Comparison of ENCODE assay signal across 21 cellular contexts in the genomic region with DNA sequence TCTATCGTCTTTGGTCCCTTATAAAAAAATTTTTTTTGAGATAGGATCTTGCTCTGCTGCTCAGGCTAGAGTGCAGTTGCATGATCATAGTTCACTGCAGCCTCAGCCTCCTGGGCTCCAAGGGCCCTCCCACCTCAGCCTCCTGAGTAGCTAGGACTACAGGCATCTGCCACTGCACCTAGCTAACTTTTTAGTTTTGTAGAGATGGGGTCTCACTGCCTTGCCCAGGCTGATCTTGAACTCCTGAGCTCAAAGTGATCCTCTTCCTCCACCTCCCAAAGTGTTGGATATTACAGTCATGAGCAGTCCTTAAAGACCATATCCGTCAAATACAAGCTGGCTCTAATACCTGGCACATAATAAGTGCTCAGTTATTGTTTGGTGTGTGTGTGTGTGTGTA. TPM values are rescaled to one million over a fixed set of nuclear protein-coding genes. Genes with fewer than 3 reads are reported as not detected.
DNase-seq lines count a peak whose midpoint lies in the region; ATAC-seq, FAIRE-seq and TF ChIP-seq lines count a peak whose summit lies in the region.
"Had no signal": no experiment of that assay in that cellular context is flagged by ENCODE, and none has a peak within 500 bp of the region (broad histone marks: within the 10 kb centered on the region; RNA-seq: fewer than 3 reads in every experiment).

No MANE protein-coding gene starts in this region.

- 0 out of 2 replicates have a peak overlapping the region, but pooled peaks have one; percentile 5 for H4K5ac ChIP-seq in IMR-90 (ENCODE audit: low read depth, low read length)

- peak overlapping the region; percentile 6; the same call in 1 of the 2 replicates for H3K4ac ChIP-seq in IMR-90 (ENCODE audit: low read depth, low read length)

- H3K18ac ChIP-seq in IMR-90 (ENCODE audit: low read depth, low read length), result peak overlapping the region; percentile 20

- dilution Hi-C loops in IMR-90 (cut with HindIII; ENCODE audit: low sequenced_read_pairs, unreplicated experiment), result no loop called here

- intact Hi-C loops in HepG2 (cut with micrococcal nuclease; ENCODE audit: unreplicated experiment), result no loop called here
- intact Hi-C loops in right lobe of liver (cut with DNase I), result no loop called here
- intact Hi-C loops in IMR-90 (cut with micrococcal nuclease), result no loop called here
- intact Hi-C loops in K562 (cut with micrococcal nuclease), result no loop called here
- intact Hi-C loops in prostate gland (cut with DNase I), result no loop called here
- intact Hi-C loops in Right ventricle myocardium superior (cut with DNase I), result no loop called here

- no peak overlapping the region for H3K9ac ChIP-seq in HepG2 (ENCODE audit: insufficient read depth, low read depth, low read length)
- no peak overlapping the region for H3K9ac ChIP-seq in IMR-90 (ENCODE audit: low read depth, low read length)
- H3K9ac ChIP-seq in K562 (ENCODE audit: insufficient read depth in 1 of 2, low read depth in 2 of 2, low read length in 2 of 2), result no peak overlapping the region
- no peak overlapping the region for H3K9ac ChIP-seq in parathyroid adenoma
- H3K9ac ChIP-seq: GM23248 had no signal

- no peaks in the 10 kb centered on the region for H3K27me3 ChIP-seq in HepG2 (ENCODE audit: control insufficient read depth in 1 of 2, insufficient read depth in 2 of 2, low read length in 2 of 2)
- H3K27me3 ChIP-seq in right lobe of liver, result no peaks in the 10 kb centered on the region
- H3K27me3 ChIP-seq in IMR-90 (ENCODE audit: control insufficient read depth, insufficient read depth, low read length), result no peaks in the 10 kb centered on the region
- H3K27me3 ChIP-seq in K562 (ENCODE audit: control insufficient read depth in 2 of 2, insufficient read depth in 2 of 2, low read length in 2 of 2), result peaks cover 0 to 4% of the 10 kb centered on the region in 2 experiments; a peak in 2 of 5 replicates
- H3K27me3 ChIP-seq in parathyroid adenoma (ENCODE audit: control insufficient read depth, insufficient read depth, low read length), result no peaks in the 10 kb centered on the region
- no peaks in the 10 kb centered on the region for H3K27me3 ChIP-seq in prostate gland (replicated peaks; ENCODE audit: insufficient read depth)

- no peaks in the 10 kb centered on the region for H3K9me3 ChIP-seq in HepG2 (ENCODE audit: low read length)
- no peaks in the 10 kb centered on the region for H3K9me3 ChIP-seq in right lobe of liver
- H3K9me3 ChIP-seq in IMR-90 (ENCODE audit: control insufficient read depth, insufficient read depth, low read length), result no peaks in the 10 kb centered on the region
- H3K9me3 ChIP-seq in K562 (replicated peaks; ENCODE audit: control insufficient read depth, insufficient read depth, low read depth, low read length), result no peaks in the 10 kb centered on the region
- H3K9me3 ChIP-seq in parathyroid adenoma (ENCODE audit: control insufficient read depth, low read length), result no peaks in the 10 kb centered on the region
- H3K9me3 ChIP-seq in prostate gland, result no peaks in the 10 kb centered on the region
- H3K9me3 ChIP-seq: Caco-2 had no signal

- DNase-seq in HepG2 (ENCODE audit: low spot score) (no peak), right lobe of liver (no peak), IMR-90 (no peak), K562 (ENCODE audit: extremely low read depth in 1 of 4, low spot score in 3 of 4) (no peak), prostate gland (ENCODE audit: low spot score) (no peak), NOMO-1 treated with DMSO at 0.1 percent for 48 hours (lab: John Stamatoyannopoulos, UW; ENCODE audit: unreplicated experiment) (no peak), Right ventricle myocardium superior (no peak)
- DNase-seq: ACHN; C1 segment of cervical spinal cord; Caco-2; CD4-positive, CD25-positive, alpha-beta regulatory T cell; CD8-positive, alpha-beta T cell; DMS153; DND-41; GM23248; H9 had no signal

- no peak overlapping the region for H2BK20ac ChIP-seq in IMR-90 (ENCODE audit: low read depth, low read length)

- POLR2A ChIA-PET in HepG2 (lab: Yijun Ruan, JAX), result interaction anchor here (1.4 kb wide), 1 partner anchor 15 kb away, joined by 4 read pairs; no protein-coding TSS in a partner anchor
- POLR2A ChIA-PET in IMR-90 (lab: Charles Lee; ENCODE audit: unreplicated experiment), result interaction anchor here (0.6 kb wide), 1 partner anchor 26 kb away, joined by 9 read pairs; no protein-coding TSS in a partner anchor
- POLR2A ChIA-PET in K562 (lab: Yijun Ruan, JAX), result no interaction called here

- CTCF ChIA-PET in HepG2 (lab: Yijun Ruan, JAX; ENCODE audit: low intra/inter-chr PET ratio, low total read pairs) (no interaction called here), IMR-90 (lab: Yijun Ruan, JAX) (interaction anchor here (0.5 to 1.2 kb wide), 2 partner anchors 10 to 43 kb away, joined by 3 read pairs; no protein-coding TSS in a partner anchor), K562 (lab: Yijun Ruan, JAX; ENCODE audit: low intra/inter-chr PET ratio) (no interaction called here)

- ATAC-seq in HepG2 (no peak), right lobe of liver (no peak), IMR-90 (ENCODE audit: low read depth) (no peak; the same call in 1 of the 2 replicates), K562 (no peak), Right ventricle myocardium superior (ENCODE audit: poor library complexity) (no peak)
- ATAC-seq: CD8-positive, alpha-beta T cell; HCT116 had no signal

- H3K14ac ChIP-seq in IMR-90 (replicated peaks; ENCODE audit: low read depth, low read length), result peak overlapping the region; percentile 24

- in situ Hi-C loops in HepG2 (cut with HindIII; ENCODE audit: extremely low pct_ligation_motif_present, low pct_unique_long_range_greater_than_20kb), result no loop called here
- in situ Hi-C loops in IMR-90 (cut with MboI; ENCODE audit: low sequenced_read_pairs), result no loop called here
- in situ Hi-C loops in K562 (cut with MboI), result no loop called here

- H4K91ac ChIP-seq in IMR-90 (ENCODE audit: insufficient read depth, low read depth, low read length), result no peak overlapping the region

- H2AK9ac ChIP-seq in IMR-90 (replicated peaks; ENCODE audit: low read depth, low read length, poor library complexity), result no peak overlapping the region

- H2BK5ac ChIP-seq in IMR-90 (ENCODE audit: low read depth, low read length, poor library complexity, severe bottlenecking), result peak overlapping the region; percentile 45

- BruUV-seq in HepG2 (replicated peaks; lab: Mats Ljungman, UMichigan) (no TSS peak), IMR-90 (replicated peaks; lab: Mats Ljungman, UMichigan) (no TSS peak), K562 (replicated peaks; lab: Mats Ljungman, UMichigan) (no TSS peak)

- H3K4me1 ChIP-seq in HepG2 (ENCODE audit: insufficient read depth, low read length) (peaks cover 8% of the 10 kb centered on the region; the same call in 1 of the 2 replicates), right lobe of liver (no peaks in the 10 kb centered on the region), IMR-90 (ENCODE audit: control insufficient read depth, insufficient read depth, low read length) (peaks cover 10% of the 10 kb centered on the region), K562 (replicated peaks in 1 of 2; ENCODE audit: control insufficient read depth in 2 of 2, insufficient read depth in 2 of 2, low read length in 2 of 2) (no peaks in the 10 kb centered on the region), parathyroid adenoma (peaks cover 31% of the 10 kb centered on the region), prostate gland (replicated peaks) (no peaks in the 10 kb centered on the region)

- H2AFZ ChIP-seq in HepG2 (ENCODE audit: low read length), result no peak overlapping the region
- H2AFZ ChIP-seq in IMR-90 (replicated peaks; ENCODE audit: low read length, poor library complexity), result no peak overlapping the region
- no peak overlapping the region for H2AFZ ChIP-seq in K562 (ENCODE audit: low read depth, low read length)
- H2AFZ ChIP-seq in parathyroid adenoma, result no peak overlapping the region
- H2AFZ ChIP-seq: GM23248 had no signal

- 94% methylated on average over 2 of the region's 2 CpGs for WGBS in HepG2 (ENCODE audit: low lambda C conversion rate)
- 86% methylated on average over 2 of the region's 2 CpGs for WGBS in right lobe of liver (ENCODE audit: insufficient coverage, low coverage, low lambda C conversion rate, missing lambda C conversion rate)
- WGBS in IMR-90 (ENCODE audit: extremely low coverage in 2 of 2, insufficient read length in 1 of 2), 2 experiments, result no CpG with 5 or more reads among the region's 2 CpGs
- 0% methylated on average over 2 of the region's 2 CpGs for WGBS in K562 (ENCODE audit: insufficient coverage, low coverage, missing lambda C conversion rate)
- WGBS in prostate gland, result 57% methylated on average over 2 of the region's 2 CpGs

- H3K4me3 ChIP-seq in HepG2 (replicated peaks in 1 of 3; ENCODE audit: insufficient read depth in 1 of 3, low read depth in 2 of 3, low read length in 3 of 3) (no peak overlapping the region), right lobe of liver (no peak overlapping the region), IMR-90 (ENCODE audit: insufficient read depth, low read depth, low read length) (no peak overlapping the region), K562 (no peak overlapping the region), parathyroid adenoma (ENCODE audit: low read depth, low read length) (no peak overlapping the region), prostate gland (no peak overlapping the region)
- H3K4me3 ChIP-seq: GM23248 had no signal

- no peaks in the 10 kb centered on the region for H4K20me1 ChIP-seq in HepG2 (ENCODE audit: insufficient read depth, low read length)
- peaks cover 69% of the 10 kb centered on the region for H4K20me1 ChIP-seq in IMR-90 (ENCODE audit: insufficient read depth, low read length)
- H4K20me1 ChIP-seq in K562 (replicated peaks; ENCODE audit: control insufficient read depth, insufficient read depth, low read length), result no peaks in the 10 kb centered on the region

- H3K4me2 ChIP-seq in HepG2 (ENCODE audit: low read depth, low read length) (no peak overlapping the region), IMR-90 (ENCODE audit: low read depth, low read length) (peak overlapping the region; percentile 1), K562 (ENCODE audit: insufficient read depth, low read length) (no peak overlapping the region), parathyroid adenoma (ENCODE audit: low read length) (peak overlapping the region; percentile 27)

- TF ChIP-seq POLR2A in HepG2 (IDR thresholded peaks at IDR 0.05; ENCODE audit: insufficient read depth in 1 of 2, low read depth in 2 of 2, low read length in 2 of 2) (no peak), right lobe of liver (IDR thresholded peaks at IDR 0.05) (no peak), IMR-90 (IDR thresholded peaks at IDR 0.05; ENCODE audit: low read depth, low read length) (no peak), K562 (conservative IDR thresholded peaks at IDR 0.05) (no peak), prostate gland (IDR thresholded peaks at IDR 0.05) (no peak)

- H3K36me3 ChIP-seq in HepG2 (replicated peaks in 1 of 2; ENCODE audit: control insufficient read depth in 1 of 2, insufficient read depth in 2 of 2, low read length in 2 of 2), result no peaks in the 10 kb centered on the region
- no peaks in the 10 kb centered on the region for H3K36me3 ChIP-seq in right lobe of liver
- H3K36me3 ChIP-seq in IMR-90 (ENCODE audit: control insufficient read depth, insufficient read depth, low read length), result peaks cover 6% of the 10 kb centered on the region
- H3K36me3 ChIP-seq in K562 (ENCODE audit: control insufficient read depth, insufficient read depth, low read length), result no peaks in the 10 kb centered on the region
- no peaks in the 10 kb centered on the region for H3K36me3 ChIP-seq in parathyroid adenoma (ENCODE audit: control insufficient read depth, insufficient read depth, low read length)
- no peaks in the 10 kb centered on the region for H3K36me3 ChIP-seq in prostate gland

- no peak overlapping the region for H2BK15ac ChIP-seq in IMR-90 (ENCODE audit: low read depth, low read length)

- no peak overlapping the region for H2BK120ac ChIP-seq in IMR-90 (ENCODE audit: low read depth, low read length)

- TF ChIP-seq CTCF in HepG2 (CRISPR knock-in tag; IDR thresholded peaks at IDR 0.05) (no peak), right lobe of liver (IDR thresholded peaks at IDR 0.05) (no peak), IMR-90 (conservative IDR thresholded peaks at IDR 0.05; ENCODE audit: low read depth, low read length) (no peak), K562 (IDR thresholded peaks at IDR 0.05 in 2 of 3, conservative IDR thresholded peaks at IDR 0.05 in 1 of 3; ENCODE audit: insufficient read depth in 2 of 3, low read depth in 1 of 3, low read length in 3 of 3) (no peak), parathyroid adenoma (IDR thresholded peaks at IDR 0.05) (no peak), prostate gland (IDR thresholded peaks at IDR 0.05) (no peak)

- H3K23ac ChIP-seq in IMR-90 (ENCODE audit: low read depth, low read length), result peak overlapping the region; percentile 67

- H2AK5ac ChIP-seq in IMR-90 (ENCODE audit: low read depth, low read length), result peak overlapping the region; percentile 11; the same call in 1 of the 2 replicates

- FAIRE-seq in HepG2 (lab: Jason Lieb, UNC) (no peak), K562 (lab: Jason Lieb, UNC) (no peak)
- FAIRE-seq: A204.1, GM12892 had no signal

- TF ChIP-seq RAD21 in HepG2 (CRISPR knock-in tag; IDR thresholded peaks at IDR 0.05) (no peak), IMR-90 (IDR thresholded peaks at IDR 0.05; ENCODE audit: low read length) (no peak), K562 (CRISPR knock-in tag; conservative IDR thresholded peaks at IDR 0.05 in 1 of 2, IDR thresholded peaks at IDR 0.05 in 1 of 2) (no peak)

- no peak overlapping the region for H3K27ac ChIP-seq in HepG2 (ENCODE audit: extremely low read length, insufficient read depth, low read length)
- H3K27ac ChIP-seq in right lobe of liver, result no peak overlapping the region
- peak overlapping the region; percentile 14; the same call in 1 of the 2 replicates for H3K27ac ChIP-seq in IMR-90 (ENCODE audit: insufficient read depth, low read length)
- no peak overlapping the region for H3K27ac ChIP-seq in K562 (ENCODE audit: extremely low read depth, low read depth, low read length)
- peak overlapping the region; percentile 76 for H3K27ac ChIP-seq in parathyroid adenoma
- H3K27ac ChIP-seq in prostate gland, result no peak overlapping the region
- H3K27ac ChIP-seq: 22Rv1, GM23248 had no signal

- H3K79me2 ChIP-seq in HepG2 (ENCODE audit: insufficient read depth, low read length) (no peaks in the 10 kb centered on the region), K562 (ENCODE audit: control insufficient read depth, insufficient read depth, low read length) (no peaks in the 10 kb centered on the region), parathyroid adenoma (peaks cover 16% of the 10 kb centered on the region)

- no peak overlapping the region; a peak in 1 of 4 replicates for H4K8ac ChIP-seq in IMR-90 (ENCODE audit: low read depth in 2 of 2, low read length in 2 of 2)

- TF ChIP-seq EP300 in HepG2 (IDR thresholded peaks at IDR 0.05; ENCODE audit: low read depth in 2 of 2, low read length in 2 of 2) (no peak), HepG2 (CRISPR knock-in tag; IDR thresholded peaks at IDR 0.05; ENCODE audit: borderline replicate concordance) (no peak), K562 (IDR thresholded peaks at IDR 0.05; ENCODE audit: low read length) (no peak)

- H3K9me1 ChIP-seq in IMR-90 (ENCODE audit: insufficient read depth, low read length), result peaks cover 17% of the 10 kb centered on the region
- no peaks in the 10 kb centered on the region for H3K9me1 ChIP-seq in K562 (ENCODE audit: control insufficient read depth, insufficient read depth, low read length)

- no peak overlapping the region for H3K56ac ChIP-seq in IMR-90 (ENCODE audit: extremely low read depth, insufficient read depth, low read length)

- H3K79me1 ChIP-seq in IMR-90 (ENCODE audit: low read depth in 1 of 2, low read length in 2 of 2), result peaks cover 12 to 63% of the 10 kb centered on the region in 2 experiments

RNA-seq across cellular contexts. Expression of a gene that starts 30.4 kb away (rescaled TPM):
- 1.6 and 1.8 TPM in 2 replicates for total RNA-seq in HepG2 (2016; rRNA removed; fragmentation: Illumina TruSeq; extraction: Trizol)
- total RNA-seq in HepG2 (2016; cell fraction: cytosol; rRNA removed; fragmentation: Illumina TruSeq; extraction: Trizol; ENCODE audit: low read depth), result 1.1 and 1.8 TPM in 2 replicates
- 1.2 and 2.0 TPM in 2 replicates for total RNA-seq in HepG2 (2016; cell fraction: insoluble cytoplasmic fraction; rRNA removed; fragmentation: Illumina TruSeq; extraction: Trizol)
- total RNA-seq in HepG2 (2016; cell fraction: membrane; rRNA removed; fragmentation: Illumina TruSeq; extraction: Trizol), result 1.00 and 1.2 TPM in 2 replicates
- 4.3 and 5.0 TPM in 2 replicates for total RNA-seq in HepG2 (2016; cell fraction: nucleus; rRNA removed; fragmentation: Illumina TruSeq; extraction: Trizol)
- 3.1 and 3.4 TPM in 2 replicates for polyA plus RNA-seq in HepG2 (2011; rRNA removed)
- polyA plus RNA-seq in HepG2 (2011; cell fraction: cytosol; rRNA removed), result 1.2 and 1.7 TPM in 2 replicates
- polyA plus RNA-seq in HepG2 (2011; cell fraction: nucleus; rRNA removed), result 3.4 and 8.0 TPM in 2 replicates
- polyA plus RNA-seq in HepG2 (2012), result 0.42 and 0.83 TPM in 2 replicates
- polyA plus RNA-seq in HepG2 (2016; cell fraction: cytosol; fragmentation: Illumina TruSeq; extraction: Trizol; ENCODE audit: low read depth), result 0.07 and 0.18 TPM in 2 replicates
- polyA plus RNA-seq in HepG2 (2016; cell fraction: insoluble cytoplasmic fraction; fragmentation: Illumina TruSeq; extraction: Trizol; ENCODE audit: low read depth), result 1.2 and 1.5 TPM in 2 replicates
- polyA plus RNA-seq in HepG2 (2016; cell fraction: membrane; fragmentation: Illumina TruSeq; extraction: Trizol; ENCODE audit: low read depth), result 0.26 and 0.30 TPM in 2 replicates
- polyA plus RNA-seq in HepG2 (2016; cell fraction: nucleus; fragmentation: Illumina TruSeq; extraction: Trizol; ENCODE audit: insufficient read depth, low read depth), result 2.9 and 3.1 TPM in 2 replicates
- 10.5 and 17.4 TPM in 2 replicates for polyA minus RNA-seq in HepG2 (2011; rRNA and poly(A)+ RNA removed; ENCODE audit: low replicate concordance)
- polyA minus RNA-seq in HepG2 (2011; cell fraction: cytosol; rRNA and poly(A)+ RNA removed), result 4.3 and 4.9 TPM in 2 replicates
- polyA minus RNA-seq in HepG2 (2011; cell fraction: nucleus; rRNA and poly(A)+ RNA removed), result 24.1 and 26.9 TPM in 2 replicates
- 1 to 10 TPM; 1.3 to 5.0 (median 3.0) TPM for total RNA-seq in right lobe of liver
- total RNA-seq in IMR-90 (2012; rRNA removed), result 10.0 and 14.4 TPM in 2 replicates
- polyA plus RNA-seq in IMR-90 (2012; rRNA removed), result 10.2 and 11.0 TPM in 2 replicates
- 3.7 and 5.3 TPM in 2 replicates for polyA plus RNA-seq in IMR-90 (2012; cell fraction: cytosol; rRNA removed)
- 29.1 and 33.8 TPM in 2 replicates for polyA plus RNA-seq in IMR-90 (2012; cell fraction: nucleus; rRNA removed; ENCODE audit: low replicate concordance)
- 0.12 and 1.4 TPM in 2 replicates for total RNA-seq in K562 (2011; cell fraction: chromatin; rRNA removed; ENCODE audit: low replicate concordance)
- not detected in 2 replicates for total RNA-seq in K562 (2011; cell fraction: nucleolus; rRNA removed)
- under 0.01 and 0.08 TPM in 2 replicates for total RNA-seq in K562 (2011; cell fraction: nucleoplasm; rRNA removed)
- total RNA-seq in K562 (2014; rRNA removed), result not detected in 2 replicates
- 0.03 TPM in 1 of 2 replicates, not detected in the other for total RNA-seq in K562 (2014; rRNA removed; fragmentation: Illumina TruSeq; extraction: Trizol)
- not detected in 2 replicates for total RNA-seq in K562 (2015; rRNA removed; fragmentation: Illumina TruSeq; extraction: Trizol)
- 0.09 and 0.27 TPM in 2 replicates for total RNA-seq in K562 (2021)
- polyA plus RNA-seq in K562 (2011; rRNA removed), result 0.03 and 0.13 TPM in 2 replicates
- 0.03 TPM in 1 of 2 replicates, not detected in the other for polyA plus RNA-seq in K562 (2011; cell fraction: cytosol; rRNA removed)
- 0.04 and 0.06 TPM in 2 replicates for polyA plus RNA-seq in K562 (2011; cell fraction: nucleus; rRNA removed)
- polyA plus RNA-seq in K562 (2012), result 0.01 and 0.14 TPM in 2 replicates
- polyA plus RNA-seq in K562 (2014; fragmentation: Illumina TruSeq; extraction: Trizol), result 0.04 TPM in 2 replicates
- under 1 TPM; 0.01 to 0.03 TPM for polyA plus RNA-seq in K562 (2014; fragmentation: Nextera tagmentation; extraction: Ambion mirVana)
- 0.01 TPM in 1 of 2 replicates, not detected in the other for polyA plus RNA-seq in K562 (2014; rRNA removed)
- polyA minus RNA-seq in K562 (2011; rRNA and poly(A)+ RNA removed), result 0.11 and 0.12 TPM in 2 replicates
- not detected in 2 replicates for polyA minus RNA-seq in K562 (2011; cell fraction: cytosol; rRNA and poly(A)+ RNA removed)
- polyA minus RNA-seq in K562 (2011; cell fraction: nucleus; rRNA and poly(A)+ RNA removed), result 0.78 TPM in 1 of 2 replicates, not detected in the other
- 10 to 100 TPM in 1 of 2 donors, 1 to 10 TPM in 1; 4.6 to 16.1 TPM for total RNA-seq in prostate gland
- 2.0 TPM for total RNA-seq in Right ventricle myocardium superior
- total RNA-seq: CD4-positive, CD25-positive, alpha-beta regulatory T cell had no signal

Comparison
In these comparisons a context has a peak if more than half of its experiments do, and no peak if none do; other contexts are left out.
1. H3K27ac ChIP-seq: peak in IMR-90 (single experiment) and parathyroid adenoma (single experiment); none in HepG2 (single experiment), right lobe of liver (0 of 3), K562 (single experiment) and prostate gland (0 of 2).
2. H3K4me2 ChIP-seq: peak in IMR-90 (single experiment) and parathyroid adenoma (single experiment); none in HepG2 (single experiment) and K562 (single experiment).